7 cellular contexts compared by ENCODE assay signal in genomic region chr1:112544011-112544688, GRCh38. TPM values are rescaled to one million over a fixed set of nuclear protein-coding genes. Genes with fewer than 3 reads are reported as not detected.
A peak's percentile ranks its signal among the peaks of the same experiment; 100 is the strongest.
DNase-seq lines count a peak whose midpoint lies in the region; ATAC-seq and TF ChIP-seq lines count a peak whose summit lies in the region.

No MANE protein-coding gene starts in this region.

- no peaks in the 10 kb centered on the region for H3K79me2 ChIP-seq in hepatocyte

- H3K36me3 ChIP-seq in hepatocyte (replicated peaks; ENCODE audit: insufficient read depth, low read depth) (no peaks in the 10 kb centered on the region), tibial artery (peaks cover 10 to 39% (median 13%) of the 10 kb centered on the region in 3 donors)

- H3K4me1 Mint-ChIP-seq in natural killer cell = no peaks in the 10 kb centered on the region

- no peaks in the 10 kb centered on the region for H3K36me3 Mint-ChIP-seq in natural killer cell

- ATAC-seq in natural killer cell = no peak

- intact Hi-C loops in tibial artery (cut with DNase I; ENCODE audit: low total_unique reads) = no loop called here
- intact Hi-C loops in natural killer cell (cut with micrococcal nuclease) = no loop called here

- H3K9me3 ChIP-seq in hepatocyte (ENCODE audit: low read depth) = no peaks in the 10 kb centered on the region
- H3K9me3 ChIP-seq in tibial artery = no peaks in the 10 kb centered on the region

- H3K4me3 ChIP-seq in hepatocyte (no peak overlapping the region), tibial artery (no peak overlapping the region)

- no peaks in the 10 kb centered on the region for H3K9me2 ChIP-seq in hepatocyte (replicated peaks; ENCODE audit: insufficient read depth)

- no peak overlapping the region for H3K4me3 Mint-ChIP-seq in natural killer cell

- TF ChIP-seq CTCF in hepatocyte (IDR thresholded peaks at IDR 0.05; ENCODE audit: poor library complexity) = no peak
- no peak for TF ChIP-seq CTCF in tibial artery (IDR thresholded peaks at IDR 0.05)
- TF ChIP-seq CTCF in natural killer cell (IDR thresholded peaks at IDR 0.05) = no peak

- H3K27me3 ChIP-seq in hepatocyte (no peaks in the 10 kb centered on the region), tibial artery (no peaks in the 10 kb centered on the region)

- WGBS in hepatocyte (ENCODE audit: low lambda C conversion rate, missing lambda C conversion rate) = 66% methylated on average over 1 of the region's 1 CpG

- no peaks in the 10 kb centered on the region for H3K27me3 Mint-ChIP-seq in natural killer cell (ENCODE audit: low read depth in 2 of 2)

- no peaks in the 10 kb centered on the region for H3K9me3 Mint-ChIP-seq in natural killer cell

- no peak overlapping the region for H3K4me2 ChIP-seq in hepatocyte

- peak overlapping the region; percentile 69 for H3K27ac ChIP-seq in hepatocyte
- H3K27ac ChIP-seq in tibial artery = peak overlapping the region; percentile 48 to 64

- no peak overlapping the region for H3K27ac Mint-ChIP-seq in natural killer cell

- DNase-seq in HS-5 (ENCODE audit: low read depth) (peak; percentile 94), amniotic epithelial cell (ENCODE audit: low read depth) (peak; percentile 96), hepatocyte (ENCODE audit: low spot score) (peak; percentile 29), tibial artery (no peak), SKM-1 treated with dmso at 0.1 percent for 144 hours (lab: John Stamatoyannopoulos, UW; ENCODE audit: unreplicated experiment) (no peak), natural killer cell (no peak)
- DNase-seq in activated CD4-positive, alpha-beta T cell treated with anti-CD3 and anti-CD28 coated beads, Interleukin-2, amount 50 U/mL, for 1 hour = no peak

- peaks cover 10% of the 10 kb centered on the region for H3K4me1 ChIP-seq in hepatocyte (ENCODE audit: insufficient read depth)
- H3K4me1 ChIP-seq in tibial artery = peaks cover 0 to 27% (median 3%) of the 10 kb centered on the region in 4 donors

- no peaks in the 10 kb centered on the region for H4K20me1 ChIP-seq in hepatocyte (ENCODE audit: insufficient read depth, poor library complexity, severe bottlenecking)

- H2AFZ ChIP-seq in hepatocyte = no peak overlapping the region

RNA-seq across cellular contexts. Expression of gene WNT2B, which starts 35.4 kb away (rescaled TPM):
- total RNA-seq in hepatocyte (2.4 and 2.7 TPM in 2 replicates), natural killer cell (under 1 TPM; 0.16 to 0.20 (median 0.18) TPM)
- polyA plus RNA-seq in hepatocyte = 3.7 and 3.8 TPM in 2 replicates

Comparison
In these comparisons a context has a peak if more than half of its experiments do, and no peak if none do; other contexts are left out.
1. DNase-seq: peak in HS-5 (single experiment), amniotic epithelial cell (single experiment) and hepatocyte (single experiment); none in tibial artery (0 of 2), SKM-1 treated with dmso at 0.1 percent for 144 hours (single experiment), natural killer cell (single experiment) and activated CD4-positive, alpha-beta T cell treated with anti-CD3 and anti-CD28 coated beads, Interleukin-2, amount 50 U/mL, for 1 hour (single experiment).